ENCODE assay signal across 21 cellular contexts in the genomic region with DNA sequence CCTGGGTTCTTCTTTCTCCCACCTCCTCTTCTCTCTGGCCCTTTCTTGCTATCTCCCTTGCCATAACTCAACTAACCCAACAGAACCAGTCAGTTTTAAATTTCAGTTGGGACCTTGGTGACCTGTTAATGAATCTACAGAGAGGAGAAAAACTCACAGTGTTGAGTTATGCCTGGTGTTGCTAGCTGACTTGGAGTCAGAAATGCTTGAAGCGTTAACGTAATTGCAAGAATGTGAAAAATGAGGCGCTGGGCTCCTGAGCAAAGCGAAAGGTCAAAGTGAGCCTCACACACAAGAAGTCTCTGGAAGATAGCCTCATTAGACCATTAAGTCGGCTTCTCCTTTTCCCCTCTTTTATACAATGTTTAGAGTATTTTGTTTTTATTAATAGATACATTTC. TPM values are rescaled to one million over a fixed set of nuclear protein-coding genes. Genes with fewer than 3 reads are reported as not detected.
A peak's percentile ranks its signal among the peaks of the same experiment; 100 is the strongest.
DNase-seq lines count a peak whose midpoint lies in the region; ATAC-seq and TF ChIP-seq lines count a peak whose summit lies in the region.
"Had no signal": no experiment of that assay in that cellular context is flagged by ENCODE, and none has a peak within 500 bp of the region (broad histone marks: within the 10 kb centered on the region; RNA-seq: fewer than 3 reads in every experiment).

No MANE protein-coding gene starts in this region.

- TF ChIP-seq CTCF in WTC11 (IDR thresholded peaks at IDR 0.05) (no peak), epithelial cell of proximal tubule (conservative IDR thresholded peaks at IDR 0.05; ENCODE audit: low read depth, low read length) (no peak), retinal pigment epithelial cell (conservative IDR thresholded peaks at IDR 0.05; ENCODE audit: low read depth, low read length) (no peak)

- DNase-seq in WTC11 (ENCODE audit: low spot score), result no peak
- DNase-seq in epithelial cell of proximal tubule (ENCODE audit: low read depth), result peak; percentile 49
- peak; percentile 88 for DNase-seq in left kidney (ENCODE audit: low read depth, low spot score)
- peak; percentile 87 for DNase-seq in retinal pigment epithelial cell (ENCODE audit: low read depth)
- no peak for DNase-seq in GF-D8 (lab: John Stamatoyannopoulos, UW)
- DNase-seq in left colon, result no peak
- DNase-seq: activated CD4-positive, alpha-beta T cell treated with anti-CD3 and anti-CD28 coated beads, Interleukin-2, amount 50 U/mL, for 48 hours; activated naive CD4-positive, alpha-beta T cell treated with anti-CD3 and anti-CD28 coated beads, Interleukin-2, amount 50 U/mL, for 16 hours; CD4-positive, alpha-beta T cell; dermis blood vessel endothelial cell; DMS153; GDM1; H9; lower lobe of right lung; naive B cell; NCI-H1417 treated with DMSO at 0.1 percent for 48 hours; SJCRH30; stimulated activated CD8-positive, alpha-beta memory T cell treated with anti-CD3 and anti-CD28 coated beads, Interleukin-4, amount 100 ng/mL, for 48 hours; T-helper 17 cell had no signal

- H3K4me3 ChIP-seq in epithelial cell of proximal tubule (ENCODE audit: low read depth, low read length), result no peak overlapping the region
- H3K4me3 ChIP-seq in retinal pigment epithelial cell (ENCODE audit: low read length), result peak overlapping the region; percentile 0
- H3K4me3 ChIP-seq: lower lobe of right lung, SJCRH30 had no signal

- H3K27me3 Mint-ChIP-seq in WTC11 (ENCODE audit: low read depth), result no peaks in the 10 kb centered on the region

- H3K27ac Mint-ChIP-seq in WTC11, result no peak overlapping the region
- H3K27ac Mint-ChIP-seq: CD4-positive, alpha-beta T cell; H9; naive B cell; T-helper 17 cell had no signal

- peaks cover 34% of the 10 kb centered on the region for H3K4me1 Mint-ChIP-seq in WTC11
- H3K4me1 Mint-ChIP-seq: naive B cell, T-helper 17 cell had no signal

- no peak overlapping the region for H3K4me3 Mint-ChIP-seq in WTC11
- H3K4me3 Mint-ChIP-seq: CD4-positive, alpha-beta T cell; H9; naive B cell; T-helper 17 cell had no signal

- CTCF ChIA-PET in WTC11 (lab: Charles Lee), result no interaction called here

- intact Hi-C loops in left colon (cut with DNase I, micrococcal nuclease), result no loop called here

- peak; percentile 44; the same call in 1 of the 2 replicates for ATAC-seq in WTC11
- no peak for ATAC-seq in HG03139 (IDR thresholded peaks at IDR 0.05; ENCODE audit: unreplicated experiment)
- no peak for ATAC-seq in HG02973 (IDR thresholded peaks at IDR 0.05; ENCODE audit: unreplicated experiment)
- no peak for ATAC-seq in left colon
- ATAC-seq: T-helper 17 cell had no signal

- no peaks in the 10 kb centered on the region for H3K36me3 Mint-ChIP-seq in WTC11
- H3K36me3 Mint-ChIP-seq: naive B cell had no signal

- no peaks in the 10 kb centered on the region for H3K9me3 Mint-ChIP-seq in WTC11
- H3K9me3 Mint-ChIP-seq: CD4-positive, alpha-beta T cell; H9; naive B cell had no signal

- POLR2A ChIA-PET in WTC11 (lab: Charles Lee), result no interaction called here

TF ChIP-seq in WTC11, 78 proteins besides CTCF, POLR2A, EP300 and RAD21 (continues in another document):
- TF ChIP-seq, protein P1, sequence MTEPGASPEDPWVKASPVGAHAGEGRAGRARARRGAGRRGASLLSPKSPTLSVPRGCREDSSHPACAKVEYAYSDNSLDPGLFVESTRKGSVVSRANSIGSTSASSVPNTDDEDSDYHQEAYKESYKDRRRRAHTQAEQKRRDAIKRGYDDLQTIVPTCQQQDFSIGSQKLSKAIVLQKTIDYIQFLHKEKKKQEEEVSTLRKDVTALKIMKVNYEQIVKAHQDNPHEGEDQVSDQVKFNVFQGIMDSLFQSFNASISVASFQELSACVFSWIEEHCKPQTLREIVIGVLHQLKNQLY (CRISPR knock-in tag; IDR thresholded peaks at IDR 0.05), result no peak
- TF ChIP-seq ZNF219 (CRISPR knock-in tag; IDR thresholded peaks at IDR 0.05; ENCODE audit: borderline replicate concordance) (no peak), ZNF671 (CRISPR knock-in tag; IDR thresholded peaks at IDR 0.05) (no peak), ZNF532 (CRISPR knock-in tag; IDR thresholded peaks at IDR 0.05; ENCODE audit: borderline replicate concordance) (no peak), USF2 (CRISPR knock-in tag; IDR thresholded peaks at IDR 0.05) (no peak), CREB1 (CRISPR knock-in tag; IDR thresholded peaks at IDR 0.05) (no peak), FOXJ3 (CRISPR knock-in tag; IDR thresholded peaks at IDR 0.05; ENCODE audit: borderline replicate concordance) (no peak), CBFB (CRISPR knock-in tag; IDR thresholded peaks at IDR 0.05; ENCODE audit: low read depth) (no peak), E2F4 (CRISPR knock-in tag; IDR thresholded peaks at IDR 0.05; ENCODE audit: borderline replicate concordance, low read depth) (no peak), SMAD3 (CRISPR knock-in tag; IDR thresholded peaks at IDR 0.05; ENCODE audit: borderline replicate concordance) (no peak)
- TF ChIP-seq, protein P2, sequence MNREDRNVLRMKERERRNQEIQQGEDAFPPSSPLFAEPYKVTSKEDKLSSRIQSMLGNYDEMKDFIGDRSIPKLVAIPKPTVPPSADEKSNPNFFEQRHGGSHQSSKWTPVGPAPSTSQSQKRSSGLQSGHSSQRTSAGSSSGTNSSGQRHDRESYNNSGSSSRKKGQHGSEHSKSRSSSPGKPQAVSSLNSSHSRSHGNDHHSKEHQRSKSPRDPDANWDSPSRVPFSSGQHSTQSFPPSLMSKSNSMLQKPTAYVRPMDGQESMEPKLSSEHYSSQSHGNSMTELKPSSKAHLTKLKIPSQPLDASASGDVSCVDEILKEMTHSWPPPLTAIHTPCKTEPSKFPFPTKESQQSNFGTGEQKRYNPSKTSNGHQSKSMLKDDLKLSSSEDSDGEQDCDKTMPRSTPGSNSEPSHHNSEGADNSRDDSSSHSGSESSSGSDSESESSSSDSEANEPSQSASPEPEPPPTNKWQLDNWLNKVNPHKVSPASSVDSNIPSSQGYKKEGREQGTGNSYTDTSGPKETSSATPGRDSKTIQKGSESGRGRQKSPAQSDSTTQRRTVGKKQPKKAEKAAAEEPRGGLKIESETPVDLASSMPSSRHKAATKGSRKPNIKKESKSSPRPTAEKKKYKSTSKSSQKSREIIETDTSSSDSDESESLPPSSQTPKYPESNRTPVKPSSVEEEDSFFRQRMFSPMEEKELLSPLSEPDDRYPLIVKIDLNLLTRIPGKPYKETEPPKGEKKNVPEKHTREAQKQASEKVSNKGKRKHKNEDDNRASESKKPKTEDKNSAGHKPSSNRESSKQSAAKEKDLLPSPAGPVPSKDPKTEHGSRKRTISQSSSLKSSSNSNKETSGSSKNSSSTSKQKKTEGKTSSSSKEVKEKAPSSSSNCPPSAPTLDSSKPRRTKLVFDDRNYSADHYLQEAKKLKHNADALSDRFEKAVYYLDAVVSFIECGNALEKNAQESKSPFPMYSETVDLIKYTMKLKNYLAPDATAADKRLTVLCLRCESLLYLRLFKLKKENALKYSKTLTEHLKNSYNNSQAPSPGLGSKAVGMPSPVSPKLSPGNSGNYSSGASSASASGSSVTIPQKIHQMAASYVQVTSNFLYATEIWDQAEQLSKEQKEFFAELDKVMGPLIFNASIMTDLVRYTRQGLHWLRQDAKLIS (CRISPR knock-in tag; IDR thresholded peaks at IDR 0.05; ENCODE audit: borderline replicate concordance), result no peak

RNA-seq across cellular contexts. Expression of gene MEIS2, which starts 18.4 kb away (rescaled TPM):
- total RNA-seq in WTC11 (2021), result 0.30 to 1.2 TPM (median 0.57 TPM) in 3 replicates
- total RNA-seq in epithelial cell of proximal tubule, result 9.1 and 14.0 TPM in 2 replicates
- 10 to 100 TPM in 1 of 2 donors, 1 to 10 TPM in 1; 3.1 to 11.3 TPM for total RNA-seq in left colon
- total RNA-seq: CD4-positive, alpha-beta T cell; T-helper 17 cell had no signal

Comparison
In these comparisons a context has a peak if more than half of its experiments do, and no peak if none do; other contexts are left out.
1. DNase-seq: peak in epithelial cell of proximal tubule (single experiment), left kidney (single experiment) and retinal pigment epithelial cell (single experiment); none in WTC11 (single experiment), GF-D8 (single experiment) and left colon (0 of 2).